9 cellular contexts compared by ENCODE assay signal in genomic region chr12:12983420-12984035, GRCh38. TPM values are rescaled to one million over a fixed set of nuclear protein-coding genes. Genes with fewer than 3 reads are reported as not detected.
DNase-seq lines count a peak whose midpoint lies in the region; ATAC-seq, FAIRE-seq and TF ChIP-seq lines count a peak whose summit lies in the region.
"Had no signal": no experiment of that assay in that cellular context is flagged by ENCODE, and none has a peak within 500 bp of the region (broad histone marks: within the 10 kb centered on the region; RNA-seq: fewer than 3 reads in every experiment).

No MANE protein-coding gene starts in this region.

- H3K27me3 ChIP-seq in DOHH2 (ENCODE audit: control insufficient read depth, low read length) (no peaks in the 10 kb centered on the region; the same call in 1 of the 2 replicates), small intestine (ENCODE audit: control insufficient read depth in 2 of 2, insufficient read depth in 2 of 2, low read length in 2 of 2) (no peaks in the 10 kb centered on the region)

- peak; percentile 62 for DNase-seq in KBM-7
- no peak for DNase-seq in left cardiac atrium
- DNase-seq in small intestine, result peak; percentile 65
- DNase-seq in activated gamma-delta T cell (lab: John Stamatoyannopoulos, UW), result no peak
- no peak for DNase-seq in omental fat pad (ENCODE audit: low spot score)

- no peaks in the 10 kb centered on the region for H3F3A ChIP-seq in DOHH2 (ENCODE audit: control insufficient read depth, insufficient read depth)

- FAIRE-seq in small intestine (lab: Jason Lieb, UNC), result no peak

- H3K27ac Mint-ChIP-seq in activated T-helper 17 cell treated with anti-CD3 and anti-CD28 coated beads, Interleukin-2, amount 50 U/mL, for 72 hours, result no peak overlapping the region

- H3K4me1 ChIP-seq in DOHH2 (ENCODE audit: control insufficient read depth, low read length), result no peaks in the 10 kb centered on the region
- H3K4me1 ChIP-seq in small intestine (ENCODE audit: control insufficient read depth in 2 of 2, insufficient read depth in 1 of 2, low read depth in 1 of 2, low read length in 1 of 2), result no peaks in the 10 kb centered on the region

- no peaks in the 10 kb centered on the region for H4K20me1 ChIP-seq in DOHH2 (ENCODE audit: control insufficient read depth, insufficient read depth, low read depth, low read length)

- intact Hi-C loops in left cardiac atrium (cut with DNase I), result loop anchor here in 1 of 2 donors (5.0 kb wide), 2 partner anchors 66 to 146 kb away; no protein-coding TSS in a partner anchor

- in situ Hi-C loops in KBM-7 (cut with MboI; ENCODE audit: low pct_unique_long_range_greater_than_20kb, low sequenced_read_pairs), result no loop called here

- peak; percentile 34 for ATAC-seq in activated T-helper 17 cell treated with anti-CD3 and anti-CD28 coated beads, Interleukin-2, amount 50 U/mL, for 72 hours (replicated peaks)
- ATAC-seq in left cardiac atrium (peak; percentile 41 to 70), omental fat pad (ENCODE audit: low FRiP score) (no peak), HG03135 (IDR thresholded peaks at IDR 0.05; ENCODE audit: unreplicated experiment) (no peak)

- WGBS in small intestine, 3 donors, result 20 to 50% (median 43%) methylated on average over 9 of the region's 9 CpGs

- no peaks in the 10 kb centered on the region for H3K9me3 ChIP-seq in DOHH2 (ENCODE audit: control insufficient read depth, insufficient read depth, low read length)
- H3K9me3 ChIP-seq in small intestine (ENCODE audit: control insufficient read depth, low read depth), result no peaks in the 10 kb centered on the region

- H3K4me3 ChIP-seq in DOHH2 (ENCODE audit: low read length) (no peak overlapping the region), small intestine (ENCODE audit: low read depth in 1 of 2, low read length in 2 of 2) (no peak overlapping the region)

- H3K36me3 Mint-ChIP-seq in activated T-helper 17 cell treated with anti-CD3 and anti-CD28 coated beads, Interleukin-2, amount 50 U/mL, for 72 hours (ENCODE audit: low read depth), result peaks cover 32% of the 10 kb centered on the region

- H3K27ac ChIP-seq in DOHH2 (ENCODE audit: low read depth, low read length) (no peak overlapping the region), small intestine (ENCODE audit: low read depth in 1 of 2, low read length in 1 of 2) (no peak overlapping the region)

- H3K79me2 ChIP-seq in DOHH2 (ENCODE audit: control insufficient read depth, low read length), result no peaks in the 10 kb centered on the region

- H3K27me3 Mint-ChIP-seq in activated T-helper 17 cell treated with anti-CD3 and anti-CD28 coated beads, Interleukin-2, amount 50 U/mL, for 72 hours, result no peaks in the 10 kb centered on the region

- H3K9me2 ChIP-seq in DOHH2 (replicated peaks; ENCODE audit: control insufficient read depth, low read length), result no peaks in the 10 kb centered on the region

- H3K36me3 ChIP-seq in DOHH2 (ENCODE audit: control insufficient read depth, low read length), result no peaks in the 10 kb centered on the region
- H3K36me3 ChIP-seq in small intestine (ENCODE audit: control insufficient read depth in 2 of 2, insufficient read depth in 2 of 2, low read length in 2 of 2), result peaks cover 6 to 20% of the 10 kb centered on the region in 2 donors

- H3K4me3 Mint-ChIP-seq in activated T-helper 17 cell treated with anti-CD3 and anti-CD28 coated beads, Interleukin-2, amount 50 U/mL, for 72 hours, result no peak overlapping the region

- TF ChIP-seq CTCF in DOHH2 (IDR thresholded peaks at IDR 0.05; ENCODE audit: low read depth, low read length, poor library complexity, severe bottlenecking), result peak; percentile 55
- no peak for TF ChIP-seq CTCF in omental fat pad (IDR thresholded peaks at IDR 0.05)

- no peaks in the 10 kb centered on the region for H3K4me1 Mint-ChIP-seq in activated T-helper 17 cell treated with anti-CD3 and anti-CD28 coated beads, Interleukin-2, amount 50 U/mL, for 72 hours

- no peaks in the 10 kb centered on the region for H3K9me3 Mint-ChIP-seq in activated T-helper 17 cell treated with anti-CD3 and anti-CD28 coated beads, Interleukin-2, amount 50 U/mL, for 72 hours

- no peak overlapping the region for H3K4me2 ChIP-seq in DOHH2 (ENCODE audit: low read length)

RNA-seq across cellular contexts. Expression of gene HEBP1, which starts 16.5 kb away (rescaled TPM):
- 10 to 100 TPM; 14.4 to 16.3 TPM for total RNA-seq in activated T-helper 17 cell treated with anti-CD3 and anti-CD28 coated beads, Interleukin-2, amount 50 U/mL, for 72 hours
- total RNA-seq in left cardiac atrium (10 to 100 TPM; 57.5 to 65.1 TPM), omental fat pad (10 to 100 TPM; 44.5 to 78.0 (median 49.0) TPM)
- 100 to 1,000 TPM; 214 to 642 (median 568) TPM for polyA plus RNA-seq in small intestine

RNA-seq across cellular contexts. Expression of gene GPRC5D, which starts 31.6 kb away (rescaled TPM):
- total RNA-seq in activated T-helper 17 cell treated with anti-CD3 and anti-CD28 coated beads, Interleukin-2, amount 50 U/mL, for 72 hours, result not detected
- total RNA-seq in left cardiac atrium (not detected), omental fat pad (not detected)
- under 1 TPM in 1 of 3 donors, not detected in 2; 0.22 TPM for polyA plus RNA-seq in small intestine
- total RNA-seq: skeletal muscle tissue had no signal

Comparison
In these comparisons a context has a peak if more than half of its experiments do, and no peak if none do; other contexts are left out.
1. DNase-seq: peak in KBM-7 (single experiment) and small intestine (single experiment); none in left cardiac atrium (single experiment), activated gamma-delta T cell (single experiment) and omental fat pad (single experiment).
2. ATAC-seq: peak in activated T-helper 17 cell treated with anti-CD3 and anti-CD28 coated beads, Interleukin-2, amount 50 U/mL, for 72 hours (single experiment) and left cardiac atrium (2 of 2); none in omental fat pad (single experiment) and HG03135 (single experiment).